ENCODE assay signal across 1 cellular context in the genomic region with DNA sequence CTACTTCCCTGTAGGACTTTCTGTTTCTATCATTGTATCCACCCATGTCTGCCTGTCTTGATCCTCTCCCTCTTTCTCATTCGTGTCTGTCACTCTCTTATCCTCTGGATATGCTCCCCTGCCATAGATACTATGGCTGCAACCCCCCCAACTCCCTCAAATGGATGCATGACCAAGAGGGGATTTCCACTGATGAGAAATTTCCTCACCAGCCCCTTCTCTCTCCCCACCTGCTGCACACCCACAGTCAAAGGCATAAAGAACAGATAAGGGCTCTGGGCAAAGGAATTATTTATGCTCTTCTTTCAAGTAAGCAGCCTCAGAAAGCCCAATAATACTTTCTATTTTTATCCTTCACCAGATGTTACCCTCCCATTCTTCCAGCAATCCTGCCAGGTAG.
TF ChIP-seq lines count a peak whose summit lies in the region.

No MANE protein-coding gene starts in this region.

TF ChIP-seq in WTC11, 78 proteins besides CTCF, POLR2A, EP300 and RAD21 (continued from another document):
- TF ChIP-seq, protein P1, sequence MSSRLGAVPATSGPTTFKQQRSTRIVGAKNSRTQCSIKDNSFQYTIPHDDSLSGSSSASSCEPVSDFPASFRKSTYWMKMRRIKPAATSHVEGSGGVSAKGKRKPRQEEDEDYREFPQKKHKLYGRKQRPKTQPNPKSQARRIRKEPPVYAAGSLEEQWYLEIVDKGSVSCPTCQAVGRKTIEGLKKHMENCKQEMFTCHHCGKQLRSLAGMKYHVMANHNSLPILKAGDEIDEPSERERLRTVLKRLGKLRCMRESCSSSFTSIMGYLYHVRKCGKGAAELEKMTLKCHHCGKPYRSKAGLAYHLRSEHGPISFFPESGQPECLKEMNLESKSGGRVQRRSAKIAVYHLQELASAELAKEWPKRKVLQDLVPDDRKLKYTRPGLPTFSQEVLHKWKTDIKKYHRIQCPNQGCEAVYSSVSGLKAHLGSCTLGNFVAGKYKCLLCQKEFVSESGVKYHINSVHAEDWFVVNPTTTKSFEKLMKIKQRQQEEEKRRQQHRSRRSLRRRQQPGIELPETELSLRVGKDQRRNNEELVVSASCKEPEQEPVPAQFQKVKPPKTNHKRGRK (CRISPR knock-in tag; IDR thresholded peaks at IDR 0.05; ENCODE audit: borderline replicate concordance) = no peak
- TF ChIP-seq, protein P2, sequence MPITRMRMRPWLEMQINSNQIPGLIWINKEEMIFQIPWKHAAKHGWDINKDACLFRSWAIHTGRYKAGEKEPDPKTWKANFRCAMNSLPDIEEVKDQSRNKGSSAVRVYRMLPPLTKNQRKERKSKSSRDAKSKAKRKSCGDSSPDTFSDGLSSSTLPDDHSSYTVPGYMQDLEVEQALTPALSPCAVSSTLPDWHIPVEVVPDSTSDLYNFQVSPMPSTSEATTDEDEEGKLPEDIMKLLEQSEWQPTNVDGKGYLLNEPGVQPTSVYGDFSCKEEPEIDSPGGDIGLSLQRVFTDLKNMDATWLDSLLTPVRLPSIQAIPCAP (CRISPR knock-in tag; IDR thresholded peaks at IDR 0.05) = no peak
- TF ChIP-seq ATF1 (CRISPR knock-in tag; IDR thresholded peaks at IDR 0.05) = no peak
